ENCODE assay signal across 8 cellular contexts in genomic region chr12:53231859-53232640, GRCh38. TPM values are rescaled to one million over a fixed set of nuclear protein-coding genes. Genes with fewer than 3 reads are reported as not detected.
DNase-seq lines count a peak whose midpoint lies in the region; TF ChIP-seq lines count a peak whose summit lies in the region.

RARG (minus strand) TSS chr12:53232209; CDS start chr12:53227545, 4,664 bp downstream.

- DNase-seq in COR-L47 (lab: John Stamatoyannopoulos, UW) (peak; percentile 23), chondrocyte (ENCODE audit: low spot score) (no peak), kidney tubule cell (ENCODE audit: low spot score) (peak; percentile 74), KG1 (lab: John Stamatoyannopoulos, UW) (no peak), iPS-NIHi7 (ENCODE audit: extremely low spot score) (no peak)
- DNase-seq in activated CD4-positive, alpha-beta T cell treated with anti-CD3 and anti-CD28 coated beads for 1 hour = peak; percentile 47
- DNase-seq in stimulated activated CD4-positive, alpha-beta T cell treated with anti-CD3 and anti-CD28 coated beads, Interleukin-4, amount 100 ng/mL, for 4 hours = peak; percentile 74 to 77

- peak within 1 kb of the TSS; percentile 80 for H3K4me3 ChIP-seq in HUES64 (ENCODE audit: low read length)

- H3K4me1 ChIP-seq in HUES64 (ENCODE audit: insufficient read depth, low read length) = peaks cover 59% of the 10 kb centered on the region

- H3K9me3 Mint-ChIP-seq in chondrocyte (ENCODE audit: low read depth) = no peaks in the 10 kb centered on the region

- TF ChIP-seq CTCF in chondrocyte (IDR thresholded peaks at IDR 0.05) = peak; percentile 14

- peak within 1 kb of the TSS; percentile 61; the same call in 1 of the 2 replicates for H3K27ac ChIP-seq in HUES64 (ENCODE audit: low read depth, low read length)

- peaks cover 3% of the 10 kb centered on the region; the same call in 1 of the 2 replicates for H3K27me3 ChIP-seq in HUES64 (ENCODE audit: insufficient read depth, low read length)

- no peaks in the 10 kb centered on the region for H3K36me3 Mint-ChIP-seq in chondrocyte (ENCODE audit: low read depth)

- no peaks in the 10 kb centered on the region for H3K9me3 ChIP-seq in HUES64 (ENCODE audit: insufficient read depth, low read depth, low read length)

- peaks cover 35% of the 10 kb centered on the region for H3K4me1 Mint-ChIP-seq in chondrocyte (ENCODE audit: low read depth)

- H3K9ac ChIP-seq in HUES64 (ENCODE audit: low read depth, low read length) = peak within 1 kb of the TSS; percentile 61

- H3K4me3 Mint-ChIP-seq in chondrocyte (ENCODE audit: unreplicated experiment) = peak within 1 kb of the TSS; percentile 81

- H3K36me3 ChIP-seq in HUES64 (ENCODE audit: insufficient read depth, low read length) = no peaks in the 10 kb centered on the region

- under 1% methylated on average over 44 of the region's 51 CpGs for WGBS in HUES64

- peak within 1 kb of the TSS; percentile 63 for H3K27ac Mint-ChIP-seq in chondrocyte (ENCODE audit: unreplicated experiment)

- no peaks in the 10 kb centered on the region for H3K27me3 Mint-ChIP-seq in chondrocyte (ENCODE audit: low read depth)

RNA-seq across cellular contexts. Expression of gene RARG, which starts in this region (rescaled TPM):
- polyA plus RNA-seq in HUES64 (2013, experiment 1 of 2) = 34.3 TPM
- polyA plus RNA-seq in HUES64 (2013, experiment 2 of 2) = 37.8 TPM
- 19.4 to 30.0 TPM (median 21.7 TPM) in 3 replicates for total RNA-seq in chondrocyte

Comparison
In these comparisons a context has a peak if more than half of its experiments do, and no peak if none do; other contexts are left out.
1. DNase-seq: peak in COR-L47 (single experiment), activated CD4-positive, alpha-beta T cell treated with anti-CD3 and anti-CD28 coated beads for 1 hour (single experiment), kidney tubule cell (single experiment) and stimulated activated CD4-positive, alpha-beta T cell treated with anti-CD3 and anti-CD28 coated beads, Interleukin-4, amount 100 ng/mL, for 4 hours (2 of 2); none in chondrocyte (single experiment), KG1 (single experiment) and iPS-NIHi7 (single experiment).